In the genomic region with DNA sequence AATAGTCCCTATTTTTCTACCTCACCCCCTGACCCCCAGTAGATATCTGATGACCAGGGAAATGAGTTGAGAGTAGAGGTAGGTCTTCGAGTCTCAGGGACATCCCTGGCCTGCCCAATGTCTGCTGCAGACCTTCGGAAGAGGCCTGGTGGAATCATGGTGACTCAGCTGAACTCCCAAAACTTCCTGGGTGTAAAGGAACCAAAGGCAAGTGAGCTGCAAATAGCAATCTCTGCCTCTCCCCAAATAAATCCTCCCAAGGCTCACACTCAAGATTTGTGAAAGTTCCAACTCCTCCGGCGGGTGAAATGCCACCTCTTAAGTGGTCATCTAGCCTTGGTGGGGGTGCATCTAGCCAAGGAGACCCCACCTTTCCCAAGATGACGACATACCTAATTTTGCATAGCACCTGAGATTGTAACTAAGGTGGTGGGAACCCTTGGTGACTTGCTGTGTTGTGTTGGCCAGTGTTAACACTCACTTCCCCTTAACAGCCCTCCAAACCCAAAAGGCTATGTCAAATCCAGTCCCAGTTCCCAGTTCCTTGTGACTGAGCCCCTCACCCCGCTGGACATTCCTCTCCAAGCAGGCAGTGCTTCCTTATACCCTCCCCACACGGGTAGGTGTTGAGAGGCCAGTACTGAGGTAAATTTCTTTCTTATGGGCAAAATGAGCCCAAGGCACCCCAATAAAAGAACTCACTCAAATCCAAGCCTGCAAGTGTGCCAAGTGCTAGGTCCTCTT, we compare ENCODE assay signal across 8 cellular contexts. TPM values are rescaled to one million over a fixed set of nuclear protein-coding genes. Genes with fewer than 3 reads are reported as not detected.
DNase-seq lines count a peak whose midpoint lies in the region; ATAC-seq and TF ChIP-seq lines count a peak whose summit lies in the region.

No MANE protein-coding gene starts in this region.

- TF ChIP-seq POLR2A in GM18526 (IDR thresholded peaks at IDR 0.05; ENCODE audit: extremely low read depth, insufficient read length): peak; percentile 28

- H3K4me3 Mint-ChIP-seq in activated CD4-positive, alpha-beta memory T cell treated with anti-CD3 and anti-CD28 coated beads, Interleukin-2, amount 10 ng/mL, durations not matched to agents 7 days and 5 days: peak overlapping the region; percentile 62

- H3K27ac ChIP-seq in foreskin keratinocyte (peak overlapping the region; percentile 59), psoas muscle (peak overlapping the region; percentile 100)

- H3K4me1 ChIP-seq in foreskin keratinocyte (peaks cover 8% of the 10 kb centered on the region), psoas muscle (peaks cover 12% of the 10 kb centered on the region), HAP-1 (peaks cover 5% of the 10 kb centered on the region)

- no peak for DNase-seq in activated CD4-positive, alpha-beta memory T cell treated with anti-CD3 and anti-CD28 coated beads, Interleukin-2, amount 10 ng/mL, durations not matched to agents 7 days and 5 days
- DNase-seq in foreskin keratinocyte (peak; percentile 98 to 99), psoas muscle (no peak), NCI-H82 treated with DMSO at 0.1 percent for 48 hours (lab: John Stamatoyannopoulos, UW; ENCODE audit: unreplicated experiment) (no peak), HAP-1 (ENCODE audit: low spot score in 2 of 2) (no peak), cerebellar nuclear complex (lab: John Stamatoyannopoulos, UW) (no peak)

- ATAC-seq in foreskin keratinocyte (peak; percentile 41), psoas muscle (peak; percentile 2 to 25 (median 20)), HG02870 (IDR thresholded peaks at IDR 0.05; ENCODE audit: unreplicated experiment) (no peak)

- peak overlapping the region; percentile 91 for H3K4me3 ChIP-seq in psoas muscle
- H3K4me3 ChIP-seq in HAP-1: no peak overlapping the region

- CTCF ChIA-PET in activated CD4-positive, alpha-beta memory T cell treated with anti-CD3 and anti-CD28 coated beads, Interleukin-2, amount 10 ng/mL, durations not matched to agents 7 days and 5 days (lab: Charles Lee): interaction anchor here (0.8 to 7.1 kb wide), 9 partner anchors 15 to 842 kb away, joined by 3 to 178 read pairs (median 6); no protein-coding TSS in a partner anchor

- in situ Hi-C loops in HAP-1 (cut with MboI; ENCODE audit: low sequenced_read_pairs): no loop called here

- no peaks in the 10 kb centered on the region for H3K9me3 Mint-ChIP-seq in activated CD4-positive, alpha-beta memory T cell treated with anti-CD3 and anti-CD28 coated beads, Interleukin-2, amount 10 ng/mL, durations not matched to agents 7 days and 5 days

- POLR2A ChIA-PET in activated CD4-positive, alpha-beta memory T cell treated with anti-CD3 and anti-CD28 coated beads, Interleukin-2, amount 10 ng/mL, durations not matched to agents 7 days and 5 days (lab: Charles Lee): interaction anchor here (0.6 to 12.6 kb wide), 18 partner anchors 10 to 611 kb away, joined by 3 to 496 read pairs (median 5); no protein-coding TSS in a partner anchor

- TF ChIP-seq CTCF in foreskin keratinocyte (conservative IDR thresholded peaks at IDR 0.05) (no peak), psoas muscle (IDR thresholded peaks at IDR 0.05) (no peak)

- 58 to 66% (median 63%) methylated on average over 7 of the region's 7 CpGs for WGBS in psoas muscle, 3 donors

- H3K36me3 ChIP-seq in psoas muscle (ENCODE audit: insufficient read depth in 1 of 2, low read depth in 1 of 2): peaks cover 23 to 45% of the 10 kb centered on the region in 2 donors
- H3K36me3 ChIP-seq in HAP-1 (replicated peaks): peaks cover 20% of the 10 kb centered on the region

- H3K36me3 Mint-ChIP-seq in activated CD4-positive, alpha-beta memory T cell treated with anti-CD3 and anti-CD28 coated beads, Interleukin-2, amount 10 ng/mL, durations not matched to agents 7 days and 5 days (ENCODE audit: low read depth): peaks cover 51% of the 10 kb centered on the region

- no peaks in the 10 kb centered on the region for H3K27me3 Mint-ChIP-seq in activated CD4-positive, alpha-beta memory T cell treated with anti-CD3 and anti-CD28 coated beads, Interleukin-2, amount 10 ng/mL, durations not matched to agents 7 days and 5 days

- peak overlapping the region; percentile 88 for H3K27ac Mint-ChIP-seq in activated CD4-positive, alpha-beta memory T cell treated with anti-CD3 and anti-CD28 coated beads, Interleukin-2, amount 10 ng/mL, durations not matched to agents 7 days and 5 days

- H3K27me3 ChIP-seq in foreskin keratinocyte (no peaks in the 10 kb centered on the region), psoas muscle (ENCODE audit: insufficient read depth in 3 of 3, low read length in 2 of 3) (no peaks in the 10 kb centered on the region), HAP-1 (ENCODE audit: low read depth) (no peaks in the 10 kb centered on the region)

- peaks cover 75% of the 10 kb centered on the region for H3K4me1 Mint-ChIP-seq in activated CD4-positive, alpha-beta memory T cell treated with anti-CD3 and anti-CD28 coated beads, Interleukin-2, amount 10 ng/mL, durations not matched to agents 7 days and 5 days

- H3K9me3 ChIP-seq in psoas muscle (no peaks in the 10 kb centered on the region), HAP-1 (no peaks in the 10 kb centered on the region)

- intact Hi-C loops in psoas muscle (cut with DNase I): loop anchor here in 1 of 2 donors (5.0 kb wide), 1 partner anchor 104 kb away; no protein-coding TSS in a partner anchor

RNA-seq across cellular contexts. Expression of a gene that starts 6.2 kb away (rescaled TPM):
- total RNA-seq in activated CD4-positive, alpha-beta memory T cell treated with anti-CD3 and anti-CD28 coated beads, Interleukin-2, amount 10 ng/mL, durations not matched to agents 7 days and 5 days: 100 to 1,000 TPM in 1 of 2 experiments, 10 to 100 TPM in 1; 96.1 to 103 TPM
- 169 and 246 TPM in 2 replicates for total RNA-seq in foreskin keratinocyte
- 108 and 116 TPM in 2 replicates for polyA plus RNA-seq in foreskin keratinocyte
- total RNA-seq in psoas muscle: 100 to 1,000 TPM in 3 of 4 donors, 10 to 100 TPM in 1; 59.4 to 225 (median 160) TPM
- 100 to 1,000 TPM in 1 of 3 donors, 10 to 100 TPM in 2; 45.4 to 144 (median 46.8) TPM for polyA plus RNA-seq in psoas muscle

Comparison
In these comparisons a context has a peak if more than half of its experiments do, and no peak if none do; other contexts are left out.
1. DNase-seq: peak in foreskin keratinocyte (2 of 2); none in activated CD4-positive, alpha-beta memory T cell treated with anti-CD3 and anti-CD28 coated beads, Interleukin-2, amount 10 ng/mL, durations not matched to agents 7 days and 5 days (single experiment), psoas muscle (0 of 2), NCI-H82 treated with DMSO at 0.1 percent for 48 hours (single experiment), HAP-1 (0 of 2) and cerebellar nuclear complex (0 of 2).